Comparison of ENCODE assay signal across 9 cellular contexts in genomic region chr2:85769236-85769986, GRCh38. TPM values are rescaled to one million over a fixed set of nuclear protein-coding genes. Genes with fewer than 3 reads are reported as not detected.
DNase-seq lines count a peak whose midpoint lies in the region; ATAC-seq, FAIRE-seq and TF ChIP-seq lines count a peak whose summit lies in the region.
"Had no signal": no experiment of that assay in that cellular context is flagged by ENCODE, and none has a peak within 500 bp of the region (broad histone marks: within the 10 kb centered on the region; RNA-seq: fewer than 3 reads in every experiment).

No MANE protein-coding gene starts in this region.

- peaks cover 54% of the 10 kb centered on the region for H3K4me1 ChIP-seq in smooth muscle cell (ENCODE audit: low read depth)

- H3K36me3 ChIP-seq in bronchial epithelial cell (ENCODE audit: control insufficient read depth, insufficient read depth, low read length) (no peaks in the 10 kb centered on the region), smooth muscle cell (ENCODE audit: low read depth) (no peaks in the 10 kb centered on the region)

- no peaks in the 10 kb centered on the region for H4K20me1 ChIP-seq in smooth muscle cell (ENCODE audit: low read depth)

- H3K79me2 ChIP-seq in smooth muscle cell (ENCODE audit: low read depth), result no peaks in the 10 kb centered on the region

- peak; percentile 91 for FAIRE-seq in bronchial epithelial cell (lab: Jason Lieb, UNC)
- FAIRE-seq: colon had no signal

- H3K9me3 ChIP-seq in smooth muscle cell (replicated peaks; ENCODE audit: low read depth), result no peaks in the 10 kb centered on the region

- TF ChIP-seq CTCF in bronchial epithelial cell (IDR thresholded peaks at IDR 0.05; ENCODE audit: insufficient read depth, low read length, severe bottlenecking) (peak; percentile 17), smooth muscle cell (IDR thresholded peaks at IDR 0.05; ENCODE audit: borderline replicate concordance, insufficient read depth, poor library complexity, severe bottlenecking) (peak; percentile 35)

- peak; percentile 66 to 79 for DNase-seq in NCI-H2081 (lab: John Stamatoyannopoulos, UW)
- no peak for DNase-seq in NCI-H2081 treated with DMSO at 0.1 percent for 48 hours (lab: John Stamatoyannopoulos, UW)
- DNase-seq in NCI-H1694 treated with DMSO at 0.1 percent for 48 hours (lab: John Stamatoyannopoulos, UW), result peak; percentile 58
- DNase-seq in bronchial epithelial cell (ENCODE audit: low read depth), result no peak
- no peak for DNase-seq in smooth muscle cell (lab: John Stamatoyannopoulos, UW; ENCODE audit: unreplicated experiment)
- no peak for DNase-seq in activated CD8-positive, alpha-beta memory T cell treated with anti-CD3 and anti-CD28 coated beads, Interleukin-2, amount 50 U/mL, for 48 hours
- no peak for DNase-seq in stimulated activated CD4-positive, alpha-beta T cell treated with anti-CD3 and anti-CD28 coated beads, Interleukin-4, amount 100 ng/mL, for 24 hours

- H3F3A ChIP-seq in smooth muscle cell (ENCODE audit: low read depth), result peaks cover 21% of the 10 kb centered on the region

- no peak for ATAC-seq in GM21825 (IDR thresholded peaks at IDR 0.05; ENCODE audit: unreplicated experiment)

- no peak overlapping the region for H2AFZ ChIP-seq in smooth muscle cell (ENCODE audit: low read depth)

- no peak overlapping the region for H3K4me3 ChIP-seq in bronchial epithelial cell (ENCODE audit: low read depth, low read length)
- H3K4me3 ChIP-seq in smooth muscle cell, result no peak overlapping the region

- peak overlapping the region; percentile 78 for H3K4me2 ChIP-seq in smooth muscle cell

- H3K27ac ChIP-seq in smooth muscle cell (ENCODE audit: low read depth), result no peak overlapping the region

- H3K27me3 ChIP-seq in bronchial epithelial cell (ENCODE audit: control insufficient read depth, insufficient read depth, low read length) (peaks cover 35% of the 10 kb centered on the region), smooth muscle cell (ENCODE audit: low read depth) (no peaks in the 10 kb centered on the region)

- H3K9ac ChIP-seq in smooth muscle cell (ENCODE audit: low read depth), result no peak overlapping the region

- WGBS in smooth muscle cell (ENCODE audit: low lambda C conversion rate), result 70% methylated on average over 11 of the region's 12 CpGs

RNA-seq across cellular contexts. Expression of gene ATOH8, which starts 15.6 kb away (rescaled TPM):
- total RNA-seq in bronchial epithelial cell (0.79 TPM in 1 of 2 replicates, not detected in the other), smooth muscle cell (5.2 and 6.5 TPM in 2 replicates)
- polyA plus RNA-seq in smooth muscle cell, result 4.6 and 5.2 TPM in 2 replicates

Comparison
In these comparisons a context has a peak if more than half of its experiments do, and no peak if none do; other contexts are left out.
1. DNase-seq: peak in NCI-H2081 (2 of 2) and NCI-H1694 treated with DMSO at 0.1 percent for 48 hours (single experiment); none in NCI-H2081 treated with DMSO at 0.1 percent for 48 hours (single experiment), bronchial epithelial cell (single experiment), smooth muscle cell (single experiment), activated CD8-positive, alpha-beta memory T cell treated with anti-CD3 and anti-CD28 coated beads, Interleukin-2, amount 50 U/mL, for 48 hours (single experiment) and stimulated activated CD4-positive, alpha-beta T cell treated with anti-CD3 and anti-CD28 coated beads, Interleukin-4, amount 100 ng/mL, for 24 hours (single experiment).